ENCODE assay signal across 18 cellular contexts in genomic region chr12:51127050-51127729, GRCh38. TPM values are rescaled to one million over a fixed set of nuclear protein-coding genes. Genes with fewer than 3 reads are reported as not detected.
DNase-seq lines count a peak whose midpoint lies in the region; ATAC-seq, FAIRE-seq and TF ChIP-seq lines count a peak whose summit lies in the region.
"Had no signal": no experiment of that assay in that cellular context is flagged by ENCODE, and none has a peak within 500 bp of the region (broad histone marks: within the 10 kb centered on the region; RNA-seq: fewer than 3 reads in every experiment).

No MANE protein-coding gene starts in this region.

- no peaks in the 10 kb centered on the region for H3K36me3 Mint-ChIP-seq in natural killer cell
- no peaks in the 10 kb centered on the region for H3K36me3 Mint-ChIP-seq in natural killer cell treated with Interleukin-12 subunit alpha and Interleukin-12 subunit beta and Interleukin-15 and Interleukin-18, amount 100 ng/mL, for 72 hours

- TF ChIP-seq CTCF in natural killer cell (IDR thresholded peaks at IDR 0.05) (no peak), bronchial epithelial cell (IDR thresholded peaks at IDR 0.05; ENCODE audit: insufficient read depth, low read length, severe bottlenecking) (no peak), keratinocyte (optimal IDR thresholded peaks at IDR 0.05 in 1 of 3, IDR thresholded peaks at IDR 0.05 in 1 of 3, conservative IDR thresholded peaks at IDR 0.05 in 1 of 3; ENCODE audit: extremely low read depth in 1 of 3, insufficient read depth in 2 of 3, low read length in 3 of 3) (no peak)

- no peaks in the 10 kb centered on the region for H4K20me1 ChIP-seq in keratinocyte (ENCODE audit: control insufficient read depth, extremely low read depth, insufficient read depth, low read length)

- no peak for FAIRE-seq in bronchial epithelial cell (lab: Jason Lieb, UNC)
- peak; percentile 78 for FAIRE-seq in keratinocyte (lab: Jason Lieb, UNC)

- H3K4me2 ChIP-seq in keratinocyte (ENCODE audit: control insufficient read depth, extremely low read depth, insufficient read depth, low read depth, low read length), result peak overlapping the region; percentile 63

- dilution Hi-C loops in keratinocyte (cut with MboI; ENCODE audit: extremely low pct_ligation_motif_present, low sequenced_read_pairs), result no loop called here

- peaks cover 9% of the 10 kb centered on the region in 2 donors for H3K4me1 Mint-ChIP-seq in natural killer cell
- peaks cover 4 to 5% of the 10 kb centered on the region in 2 donors for H3K4me1 Mint-ChIP-seq in natural killer cell treated with Interleukin-12 subunit alpha and Interleukin-12 subunit beta and Interleukin-15 and Interleukin-18, amount 100 ng/mL, for 72 hours (ENCODE audit: low read depth in 2 of 2)

- H2AFZ ChIP-seq in keratinocyte (ENCODE audit: control insufficient read depth, low read length), result peak overlapping the region; percentile 25

- intact Hi-C loops in natural killer cell (cut with micrococcal nuclease), result no loop called here

- H3K9ac ChIP-seq in keratinocyte (ENCODE audit: control insufficient read depth, extremely low read depth, insufficient read depth, low read length), result peak overlapping the region; percentile 54

- ATAC-seq in natural killer cell (no peak), GM19351 (IDR thresholded peaks at IDR 0.05; ENCODE audit: unreplicated experiment) (no peak), HG03342 (IDR thresholded peaks at IDR 0.05; ENCODE audit: unreplicated experiment) (no peak)
- no peak for ATAC-seq in natural killer cell treated with Interleukin-12 subunit alpha and Interleukin-12 subunit beta and Interleukin-15 and Interleukin-18, amount 100 ng/mL, for 72 hours
- ATAC-seq: body of pancreas, T-cell had no signal

- H3K27me3 ChIP-seq in bronchial epithelial cell (ENCODE audit: control insufficient read depth, insufficient read depth, low read length) (no peaks in the 10 kb centered on the region), keratinocyte (ENCODE audit: control insufficient read depth, extremely low read depth, insufficient read depth, low read length) (no peaks in the 10 kb centered on the region)
- H3K27me3 ChIP-seq: body of pancreas, upper lobe of left lung had no signal

- no peaks in the 10 kb centered on the region for H3K27me3 Mint-ChIP-seq in natural killer cell (ENCODE audit: low read depth in 2 of 2)
- H3K27me3 Mint-ChIP-seq in natural killer cell treated with Interleukin-12 subunit alpha and Interleukin-12 subunit beta and Interleukin-15 and Interleukin-18, amount 100 ng/mL, for 72 hours, result no peaks in the 10 kb centered on the region
- H3K27me3 Mint-ChIP-seq: CD4-positive, alpha-beta T cell; stimulated activated naive B cell treated with anti-CD40 and anti-IgM and Interleukin-4, amounts not matched to agents 10 μg/mL and 1 μg/mL and 100 μg/mL, for 72 hours; T-cell had no signal

- no peak overlapping the region for H3K4me3 Mint-ChIP-seq in natural killer cell
- no peak overlapping the region for H3K4me3 Mint-ChIP-seq in natural killer cell treated with Interleukin-12 subunit alpha and Interleukin-12 subunit beta and Interleukin-15 and Interleukin-18, amount 100 ng/mL, for 72 hours
- H3K4me3 Mint-ChIP-seq: CD4-positive, alpha-beta T cell; stimulated activated naive B cell treated with anti-CD40 and anti-IgM and Interleukin-4, amounts not matched to agents 10 μg/mL and 1 μg/mL and 100 μg/mL, for 72 hours; T-cell had no signal

- H3K4me3 ChIP-seq in bronchial epithelial cell (ENCODE audit: low read depth, low read length) (no peak overlapping the region), keratinocyte (ENCODE audit: control insufficient read depth in 2 of 3, extremely low read depth in 1 of 3, insufficient read depth in 2 of 3, low read depth in 1 of 3, low read length in 3 of 3) (peak overlapping the region in 2 of 3 experiments; percentile 8)
- H3K4me3 ChIP-seq: body of pancreas, upper lobe of left lung had no signal

- H3K36me3 ChIP-seq in bronchial epithelial cell (ENCODE audit: control insufficient read depth, insufficient read depth, low read length), result peaks cover 3% of the 10 kb centered on the region
- peaks cover 6% of the 10 kb centered on the region in 2 experiments for H3K36me3 ChIP-seq in keratinocyte (ENCODE audit: control insufficient read depth in 2 of 2, extremely low read depth in 1 of 2, insufficient read depth in 2 of 2, low read length in 2 of 2)

- H3K9me1 ChIP-seq in keratinocyte (ENCODE audit: control insufficient read depth, extremely low read depth, insufficient read depth, low read length), result no peaks in the 10 kb centered on the region

- DNase-seq in natural killer cell (no peak), bronchial epithelial cell (ENCODE audit: low read depth) (peak; percentile 88), keratinocyte (ENCODE audit: low read depth, low spot score) (peak; percentile 21), NCI-H1092 (lab: John Stamatoyannopoulos, UW) (no peak), NCI-H2029 treated with DMSO at 0.1 percent for 48 hours (lab: John Stamatoyannopoulos, UW) (no peak)
- no peak for DNase-seq in natural killer cell treated with Interleukin-12 subunit alpha and Interleukin-12 subunit beta and Interleukin-15 and Interleukin-18, amount 100 ng/mL, for 72 hours (ENCODE audit: low spot score)
- DNase-seq: activated gamma-delta T cell treated with Interleukin-2 at 50 U/mL for 16 hours; body of pancreas; CD4-positive, alpha-beta T cell; effector CD4-positive, alpha-beta T cell; KG1; NCI-H1417; NCI-H2227 treated with DMSO at 0.1 percent for 48 hours; stimulated activated naive B cell treated with anti-CD40 and anti-IgM and Interleukin-4, amounts not matched to agents 10 μg/mL and 1 μg/mL and 100 μg/mL, for 72 hours; T-cell; upper lobe of left lung had no signal

- H3K27ac ChIP-seq in keratinocyte (ENCODE audit: control insufficient read depth, insufficient read depth, low read length), result peak overlapping the region; percentile 80
- H3K27ac ChIP-seq: body of pancreas, upper lobe of left lung had no signal

- no peaks in the 10 kb centered on the region for H3K9me3 Mint-ChIP-seq in natural killer cell
- H3K9me3 Mint-ChIP-seq in natural killer cell treated with Interleukin-12 subunit alpha and Interleukin-12 subunit beta and Interleukin-15 and Interleukin-18, amount 100 ng/mL, for 72 hours, result no peaks in the 10 kb centered on the region
- H3K9me3 Mint-ChIP-seq: CD4-positive, alpha-beta T cell; stimulated activated naive B cell treated with anti-CD40 and anti-IgM and Interleukin-4, amounts not matched to agents 10 μg/mL and 1 μg/mL and 100 μg/mL, for 72 hours; T-cell had no signal

- no peaks in the 10 kb centered on the region for H3K79me2 ChIP-seq in keratinocyte (ENCODE audit: control insufficient read depth, insufficient read depth, low read length)

- H3K4me1 ChIP-seq in keratinocyte (ENCODE audit: control insufficient read depth, extremely low read depth, insufficient read depth, low read length), result peaks cover 25% of the 10 kb centered on the region
- H3K4me1 ChIP-seq: body of pancreas, upper lobe of left lung had no signal

- H3K27ac Mint-ChIP-seq in natural killer cell, result peak overlapping the region; percentile 2 to 25
- peak overlapping the region in 1 of 2 donors; percentile 22 for H3K27ac Mint-ChIP-seq in natural killer cell treated with Interleukin-12 subunit alpha and Interleukin-12 subunit beta and Interleukin-15 and Interleukin-18, amount 100 ng/mL, for 72 hours
- H3K27ac Mint-ChIP-seq: CD4-positive, alpha-beta T cell; stimulated activated naive B cell treated with anti-CD40 and anti-IgM and Interleukin-4, amounts not matched to agents 10 μg/mL and 1 μg/mL and 100 μg/mL, for 72 hours had no signal

- no peaks in the 10 kb centered on the region for H3K9me3 ChIP-seq in keratinocyte (ENCODE audit: control insufficient read depth, low read depth, low read length)
- H3K9me3 ChIP-seq: body of pancreas, upper lobe of left lung had no signal

RNA-seq across cellular contexts. Expression of gene CSRNP2, which starts 43.8 kb away (rescaled TPM):
- total RNA-seq in natural killer cell (10 to 100 TPM; 21.3 to 31.7 (median 25.1) TPM), bronchial epithelial cell (14.5 and 19.2 TPM in 2 replicates)
- total RNA-seq in natural killer cell treated with Interleukin-12 subunit alpha and Interleukin-12 subunit beta and Interleukin-15 and Interleukin-18, amount 100 ng/mL, for 72 hours, result 10 to 100 TPM; 24.1 to 32.7 TPM
- polyA plus RNA-seq in keratinocyte, result 17.5 to 19.2 TPM (median 18.4 TPM) in 3 replicates
- 10.5 TPM for polyA plus RNA-seq in keratinocyte (2011; ENCODE audit: low read depth)
- polyA plus RNA-seq in keratinocyte (2011; cell fraction: cytosol; rRNA removed), result 13.8 and 18.0 TPM in 2 replicates
- polyA plus RNA-seq in keratinocyte (2011; cell fraction: nucleus; rRNA removed), result 37.1 TPM in 2 replicates
- 11.7 and 15.9 TPM in 2 replicates for polyA plus RNA-seq in keratinocyte (2012; ENCODE audit: low replicate concordance)
- 13.8 to 18.9 TPM (median 18.1 TPM) in 3 replicates for polyA minus RNA-seq in keratinocyte
- 13.8 TPM for polyA minus RNA-seq in keratinocyte (2011; cell fraction: cytosol; rRNA and poly(A)+ RNA removed)
- polyA minus RNA-seq in keratinocyte (2011; cell fraction: nucleus; rRNA and poly(A)+ RNA removed), result 15.4 and 26.0 TPM in 2 replicates

RNA-seq across cellular contexts. Expression of gene TFCP2, which starts 45.7 kb away (rescaled TPM):
- total RNA-seq in natural killer cell (10 to 100 TPM; 26.6 to 34.8 (median 34.8) TPM), bronchial epithelial cell (7.1 and 7.6 TPM in 2 replicates)
- 10 to 100 TPM; 33.0 to 46.0 TPM for total RNA-seq in natural killer cell treated with Interleukin-12 subunit alpha and Interleukin-12 subunit beta and Interleukin-15 and Interleukin-18, amount 100 ng/mL, for 72 hours
- polyA plus RNA-seq in keratinocyte, result 17.0 to 28.7 TPM (median 27.2 TPM) in 3 replicates
- 25.8 TPM for polyA plus RNA-seq in keratinocyte (2011; ENCODE audit: low read depth)
- 20.5 and 30.8 TPM in 2 replicates for polyA plus RNA-seq in keratinocyte (2011; cell fraction: cytosol; rRNA removed)
- polyA plus RNA-seq in keratinocyte (2011; cell fraction: nucleus; rRNA removed), result 36.7 and 39.7 TPM in 2 replicates
- 18.4 and 22.6 TPM in 2 replicates for polyA plus RNA-seq in keratinocyte (2012; ENCODE audit: low replicate concordance)
- 6.7 to 15.8 TPM (median 9.6 TPM) in 3 replicates for polyA minus RNA-seq in keratinocyte
- polyA minus RNA-seq in keratinocyte (2011; cell fraction: cytosol; rRNA and poly(A)+ RNA removed), result 5.2 TPM
- polyA minus RNA-seq in keratinocyte (2011; cell fraction: nucleus; rRNA and poly(A)+ RNA removed), result 9.6 and 20.7 TPM in 2 replicates

Comparison
In these comparisons a context has a peak if more than half of its experiments do, and no peak if none do; other contexts are left out.
1. DNase-seq: peak in bronchial epithelial cell (single experiment) and keratinocyte (single experiment); none in natural killer cell (single experiment), natural killer cell treated with Interleukin-12 subunit alpha and Interleukin-12 subunit beta and Interleukin-15 and Interleukin-18, amount 100 ng/mL, for 72 hours (single experiment), NCI-H1092 (single experiment) and NCI-H2029 treated with DMSO at 0.1 percent for 48 hours (single experiment).